In the genomic region with DNA sequence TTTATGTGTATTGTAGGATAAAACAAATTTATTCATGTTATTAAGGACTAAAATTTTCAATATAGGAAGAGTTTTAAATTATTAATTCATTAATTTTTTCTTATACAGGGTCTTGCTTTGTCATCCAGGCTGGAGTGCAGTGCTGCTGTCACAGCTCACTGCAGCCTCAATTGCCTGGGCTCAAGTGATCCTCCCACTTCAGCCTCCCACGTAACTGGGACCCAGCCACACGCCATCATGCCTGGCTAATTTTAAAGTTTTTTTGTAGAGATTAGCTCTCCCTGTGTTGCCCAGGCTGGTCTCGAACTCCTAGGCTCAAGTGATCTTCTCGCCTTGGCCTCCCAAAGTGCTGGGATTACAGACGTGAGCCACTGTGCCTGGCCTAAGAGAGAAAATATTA, we compare ENCODE assay signal across 28 cellular contexts.
"Had no signal": no experiment of that assay in that cellular context is flagged by ENCODE, and none has a peak within 500 bp of the region (broad histone marks: within the 10 kb centered on the region; RNA-seq: fewer than 3 reads in every experiment).

No MANE protein-coding gene starts in this region.

- H3K27me3 ChIP-seq: left lung, neural progenitor cell, ovary, right atrium auricular region, right lobe of liver, stomach, testis, tibial artery, uterus had no signal

- H3K27me3 Mint-ChIP-seq: naive B cell; progenitor cell of endocrine pancreas; stimulated activated memory B cell treated with anti-CD40 and anti-IgM and Interleukin-4, amounts not matched to agents 10 μg/mL and 1 μg/mL and 100 μg/mL, for 72 hours; type B pancreatic cell had no signal

- H3K4me3 ChIP-seq: left lung, lower lobe of right lung, neural progenitor cell, ovary, right atrium auricular region, right lobe of liver, smooth muscle cell, stomach, testis, tibial artery, uterus had no signal

- H3K9me3 ChIP-seq: left lung, lower lobe of right lung, ovary, right atrium auricular region, right lobe of liver, stomach, testis, tibial artery, uterus had no signal

- H3K4me1 Mint-ChIP-seq: immature natural killer cell, natural killer cell, nephron progenitor cell, neural progenitor cell had no signal

- H3K36me3 ChIP-seq: lower lobe of right lung, ovary, right atrium auricular region, right lobe of liver, tibial artery, uterus had no signal

- H3K4me1 ChIP-seq: left lung, lower lobe of right lung, neural progenitor cell, right atrium auricular region, right lobe of liver, stomach, testis, tibial artery, uterus had no signal

- H3K27ac Mint-ChIP-seq: immature natural killer cell; natural killer cell; nephron progenitor cell; neural progenitor cell; progenitor cell of endocrine pancreas; stimulated activated memory B cell treated with anti-CD40 and anti-IgM and Interleukin-4, amounts not matched to agents 10 μg/mL and 1 μg/mL and 100 μg/mL, for 72 hours; type B pancreatic cell had no signal

- H3K9me3 Mint-ChIP-seq: immature natural killer cell; naive B cell; natural killer cell; nephron progenitor cell; neural progenitor cell; stimulated activated memory B cell treated with anti-CD40 and anti-IgM and Interleukin-4, amounts not matched to agents 10 μg/mL and 1 μg/mL and 100 μg/mL, for 72 hours; type B pancreatic cell had no signal

- H3K36me3 Mint-ChIP-seq: immature natural killer cell; naive B cell; natural killer cell; stimulated activated memory B cell treated with anti-CD40 and anti-IgM and Interleukin-4, amounts not matched to agents 10 μg/mL and 1 μg/mL and 100 μg/mL, for 72 hours had no signal

- H3K27ac ChIP-seq: left lung, lower lobe of right lung, neural progenitor cell, ovary, right atrium auricular region, right lobe of liver, stomach, testis, tibial artery, uterus had no signal

- H3K4me3 Mint-ChIP-seq: immature natural killer cell; natural killer cell; nephron progenitor cell; neural progenitor cell; stimulated activated memory B cell treated with anti-CD40 and anti-IgM and Interleukin-4, amounts not matched to agents 10 μg/mL and 1 μg/mL and 100 μg/mL, for 72 hours; type B pancreatic cell had no signal

- ATAC-seq: left colon; left lung; lower lobe of right lung; natural killer cell; stimulated activated memory B cell treated with anti-CD40 and anti-IgM and Interleukin-4, amounts not matched to agents 10 μg/mL and 1 μg/mL and 100 μg/mL, for 72 hours had no signal

- DNase-seq: hypothalamus; immature natural killer cell; kidney; left colon; left lung; lower lobe of right lung; mammary epithelial cell; mesenchymal stem cell; naive B cell; natural killer cell; nephron progenitor cell; ovary; right lobe of liver; stimulated activated CD4-positive, alpha-beta T cell treated with anti-CD3 and anti-CD28 coated beads, Interleukin-1b, Interleukin-23, amount 100 ng/mL, for 48 hours; stimulated activated CD4-positive, alpha-beta T cell treated with anti-CD3 and anti-CD28 coated beads, Interleukin-2, amount 100 ng/mL, for 48 hours; stimulated activated CD4-positive, alpha-beta T cell treated with anti-CD3 and anti-CD28 coated beads, Interleukin-4, amount 100 ng/mL, for 4 hours; stimulated activated CD8-positive, alpha-beta memory T cell treated with anti-CD3 and anti-CD28 coated beads, Interleukin-4, amount 100 ng/mL, for 48 hours; stimulated activated naive CD4-positive, alpha-beta T cell treated with Interleukin-2 at 50 U/mL for 16 hours; stomach; testis; tibial artery; uterus had no signal
